ENCODE assay signal across 24 cellular contexts in the genomic region with DNA sequence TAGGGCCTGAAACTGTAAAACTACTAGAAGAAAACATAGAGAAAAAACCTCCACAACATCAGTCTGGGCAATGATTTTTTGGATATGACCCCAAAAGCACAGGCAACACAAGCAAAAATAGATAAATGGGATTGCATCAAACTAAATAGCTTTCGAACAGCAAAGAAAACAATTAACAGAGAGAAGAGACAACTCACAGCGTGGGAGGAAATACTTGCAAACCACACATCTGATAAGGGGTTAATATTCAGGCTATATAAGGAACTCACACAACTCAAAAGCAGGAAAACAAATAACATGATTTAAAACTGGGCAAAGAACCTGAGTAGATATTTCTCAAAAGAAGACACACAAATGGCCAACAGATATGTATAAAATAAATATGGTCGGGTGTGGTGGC. TPM values are rescaled to one million over a fixed set of nuclear protein-coding genes. Genes with fewer than 3 reads are reported as not detected.
DNase-seq lines count a peak whose midpoint lies in the region; ATAC-seq and TF ChIP-seq lines count a peak whose summit lies in the region.
"Had no signal": no experiment of that assay in that cellular context is flagged by ENCODE, and none has a peak within 500 bp of the region (broad histone marks: within the 10 kb centered on the region; RNA-seq: fewer than 3 reads in every experiment).

No MANE protein-coding gene starts in this region.

- H3K9me3 ChIP-seq in mammary epithelial cell (replicated peaks; ENCODE audit: insufficient read depth, low read length) = no peaks in the 10 kb centered on the region
- H3K9me3 ChIP-seq in MM.1S (replicated peaks; ENCODE audit: insufficient read depth, low read length) = no peaks in the 10 kb centered on the region
- H3K9me3 ChIP-seq: adrenal gland, right lobe of liver, thoracic aorta had no signal

- no TSS peak for BruUV-seq in mammary epithelial cell (replicated peaks; lab: Mats Ljungman, UMichigan)
- no TSS peak for BruUV-seq in MCF 10A (replicated peaks; lab: Mats Ljungman, UMichigan)

- no peak overlapping the region for H3K27ac ChIP-seq in mammary epithelial cell (ENCODE audit: insufficient read depth, low read depth, low read length)
- H3K27ac ChIP-seq in brain microvascular endothelial cell = no peak overlapping the region
- no peak overlapping the region for H3K27ac ChIP-seq in MM.1S (ENCODE audit: low read length)
- H3K27ac ChIP-seq: adrenal gland, right lobe of liver, RWPE1, thoracic aorta had no signal

- WGBS in mammary epithelial cell (ENCODE audit: low coverage, missing lambda C conversion rate) = 80% methylated on average over 3 of the region's 3 CpGs

- peaks cover 3% of the 10 kb centered on the region; the same call in 1 of the 2 replicates for H3F3A ChIP-seq in MM.1S (ENCODE audit: insufficient read depth, low read length)

- H3K4me2 ChIP-seq in mammary epithelial cell (ENCODE audit: insufficient read depth, low read depth, low read length) = no peak overlapping the region
- no peak overlapping the region for H3K4me2 ChIP-seq in MM.1S (ENCODE audit: low read depth, low read length)

- H3K27me3 Mint-ChIP-seq in MCF 10A (ENCODE audit: insufficient read depth, unreplicated experiment) = no peaks in the 10 kb centered on the region
- no peaks in the 10 kb centered on the region for H3K27me3 Mint-ChIP-seq in T-helper 2 cell treated with Interferon-gamma antibody and Interleukin-4, amounts not matched to agents 5 μg/mL and 100 μg/mL, for 36 hours (ENCODE audit: low read depth)

- peaks cover 18% of the 10 kb centered on the region for H3K4me1 Mint-ChIP-seq in MCF 10A (ENCODE audit: insufficient read depth, unreplicated experiment)
- H3K4me1 Mint-ChIP-seq in T-helper 2 cell treated with Interferon-gamma antibody and Interleukin-4, amounts not matched to agents 5 μg/mL and 100 μg/mL, for 36 hours (ENCODE audit: low read depth) = peaks cover 74% of the 10 kb centered on the region

- no peak for ATAC-seq in HG03565 (IDR thresholded peaks at IDR 0.05; ENCODE audit: unreplicated experiment)
- no peak for ATAC-seq in HG02981 (IDR thresholded peaks at IDR 0.05; ENCODE audit: unreplicated experiment)
- ATAC-seq: activated T-cell treated with anti-CD3 and anti-CD28 coated beads, Interleukin-2, amount 50 U/mL, for 72 hours; right lobe of liver had no signal

- H3K27me3 ChIP-seq in mammary epithelial cell (ENCODE audit: insufficient read depth, low read length) (no peaks in the 10 kb centered on the region), brain microvascular endothelial cell (replicated peaks) (no peaks in the 10 kb centered on the region), MM.1S (replicated peaks; ENCODE audit: insufficient read depth, low read length) (no peaks in the 10 kb centered on the region)
- H3K27me3 ChIP-seq: adrenal gland, right lobe of liver had no signal

- H3K4me3 Mint-ChIP-seq in MCF 10A (ENCODE audit: unreplicated experiment) = no peak overlapping the region
- H3K4me3 Mint-ChIP-seq in T-helper 2 cell treated with Interferon-gamma antibody and Interleukin-4, amounts not matched to agents 5 μg/mL and 100 μg/mL, for 36 hours = peak overlapping the region; percentile 72
- H3K4me3 Mint-ChIP-seq: activated T-cell treated with anti-CD3 and anti-CD28 coated beads, Interleukin-2, amount 50 U/mL, for 72 hours had no signal

- H3K36me3 Mint-ChIP-seq in MCF 10A (ENCODE audit: insufficient read depth, unreplicated experiment) = no peaks in the 10 kb centered on the region
- H3K36me3 Mint-ChIP-seq in T-helper 2 cell treated with Interferon-gamma antibody and Interleukin-4, amounts not matched to agents 5 μg/mL and 100 μg/mL, for 36 hours (ENCODE audit: low read depth) = peaks cover 33% of the 10 kb centered on the region

- in situ Hi-C loops in mammary epithelial cell (cut with MboI; ENCODE audit: low sequenced_read_pairs in 2 of 2) (no loop called here), brain microvascular endothelial cell (cut with HindIII; ENCODE audit: low pct_ligation_motif_present, low sequenced_read_pairs) (no loop called here)

- TF ChIP-seq CTCF in mammary epithelial cell (conservative IDR thresholded peaks at IDR 0.05 in 1 of 2, IDR thresholded peaks at IDR 0.05 in 1 of 2; ENCODE audit: extremely low read depth in 1 of 2, insufficient read depth in 1 of 2, low read depth in 1 of 2, low read length in 2 of 2) = no peak
- no peak for TF ChIP-seq CTCF in MCF 10A (IDR thresholded peaks at IDR 0.05; ENCODE audit: unreplicated experiment)
- no peak for TF ChIP-seq CTCF in brain microvascular endothelial cell (IDR thresholded peaks at IDR 0.05; ENCODE audit: low read depth, low read length, missing control alignments)
- no peak for TF ChIP-seq CTCF in MM.1S (IDR thresholded peaks at IDR 0.05; ENCODE audit: low read length)

- H3K79me2 ChIP-seq in mammary epithelial cell (ENCODE audit: insufficient read depth, low read length) (no peaks in the 10 kb centered on the region), MM.1S (ENCODE audit: low read length) (no peaks in the 10 kb centered on the region)

- POLR2A ChIA-PET in MCF 10A (lab: Yijun Ruan, JAX) = interaction anchor here (0.9 kb wide), 1 partner anchor 8 kb away, joined by 6 read pairs; a partner anchor contains a TSS

- no peak overlapping the region for H3K4me3 ChIP-seq in mammary epithelial cell (replicated peaks in 1 of 3; ENCODE audit: insufficient read depth in 1 of 3, low read depth in 2 of 3, low read length in 3 of 3)
- H3K4me3 ChIP-seq in brain microvascular endothelial cell (ENCODE audit: low read depth, low read length) = no peak overlapping the region
- H3K4me3 ChIP-seq in MM.1S (ENCODE audit: low read length) = no peak overlapping the region
- H3K4me3 ChIP-seq: adrenal gland, right lobe of liver, thoracic aorta had no signal

- intact Hi-C loops in mammary epithelial cell (cut with micrococcal nuclease) (no loop called here), MCF 10A (cut with micrococcal nuclease) (no loop called here), head of caudate nucleus (cut with DNase I) (no loop called here)

- no peaks in the 10 kb centered on the region for H3K36me3 ChIP-seq in mammary epithelial cell (ENCODE audit: insufficient read depth, low read length)
- H3K36me3 ChIP-seq in brain microvascular endothelial cell (replicated peaks) = no peaks in the 10 kb centered on the region
- H3K36me3 ChIP-seq in MM.1S (replicated peaks; ENCODE audit: insufficient read depth, low read length) = no peaks in the 10 kb centered on the region
- H3K36me3 ChIP-seq: adrenal gland, right lobe of liver, thoracic aorta had no signal

- H3K9me2 ChIP-seq in MM.1S (replicated peaks; ENCODE audit: insufficient read depth, low read length) = no peaks in the 10 kb centered on the region

- H3K9ac ChIP-seq in mammary epithelial cell (ENCODE audit: insufficient read depth, low read length) (no peak overlapping the region), MM.1S (ENCODE audit: low read length) (no peak overlapping the region)

- peak; percentile 26 for DNase-seq in mammary epithelial cell
- no peak for DNase-seq in MCF 10A (ENCODE audit: unreplicated experiment)
- DNase-seq in T-helper 2 cell treated with Interferon-gamma antibody and Interleukin-4, amounts not matched to agents 5 μg/mL and 100 μg/mL, for 36 hours (ENCODE audit: low spot score) = no peak
- peak; percentile 48 for DNase-seq in brain microvascular endothelial cell
- DNase-seq in head of caudate nucleus = no peak
- no peak for DNase-seq in MM.1S
- DNase-seq: activated T-cell treated with anti-CD3 and anti-CD28 coated beads, Interleukin-2, amount 50 U/mL, for 72 hours; adrenal gland; Caco-2; caudate nucleus; NCI-H1092 treated with DMSO at 0.1 percent for 48 hours; NCI-H2029 treated with DMSO at 0.1 percent for 48 hours; NCI-H510A; right lobe of liver; stimulated activated CD4-positive, alpha-beta T cell treated with anti-CD3 and anti-CD28 coated beads, Interleukin-15, amount 100 ng/mL, for 24 hours had no signal

- CTCF ChIA-PET in mammary epithelial cell (lab: Charles Lee; ENCODE audit: low non-redundant PET) = no interaction called here
- CTCF ChIA-PET in MCF 10A (lab: Yijun Ruan, JAX) = interaction anchor here (0.5 to 11.8 kb wide), 7 partner anchors 14 to 253 kb away, joined by 3 to 128 read pairs (median 3); no protein-coding TSS in a partner anchor

- dilution Hi-C loops in mammary epithelial cell (cut with HindIII; ENCODE audit: low sequenced_read_pairs) = no loop called here

- no peak overlapping the region for H3K27ac Mint-ChIP-seq in MCF 10A (ENCODE audit: low read depth, unreplicated experiment)
- H3K27ac Mint-ChIP-seq in T-helper 2 cell treated with Interferon-gamma antibody and Interleukin-4, amounts not matched to agents 5 μg/mL and 100 μg/mL, for 36 hours = peak overlapping the region; percentile 84

- H4K20me1 ChIP-seq in mammary epithelial cell (ENCODE audit: insufficient read depth, low read length) (no peaks in the 10 kb centered on the region), MM.1S (ENCODE audit: insufficient read depth, low read length) (no peaks in the 10 kb centered on the region)

- no peaks in the 10 kb centered on the region for H3K9me3 Mint-ChIP-seq in MCF 10A (ENCODE audit: unreplicated experiment)
- peaks cover 42% of the 10 kb centered on the region for H3K9me3 Mint-ChIP-seq in T-helper 2 cell treated with Interferon-gamma antibody and Interleukin-4, amounts not matched to agents 5 μg/mL and 100 μg/mL, for 36 hours

- H2AFZ ChIP-seq in mammary epithelial cell (ENCODE audit: low read depth, low read length) = no peak overlapping the region
- H2AFZ ChIP-seq in MM.1S (ENCODE audit: low read length) = no peak overlapping the region

- H3K4me1 ChIP-seq in mammary epithelial cell (ENCODE audit: insufficient read depth, low read length) (peaks cover 8% of the 10 kb centered on the region), MM.1S (ENCODE audit: low read length) (peaks cover 30% of the 10 kb centered on the region)
- H3K4me1 ChIP-seq: adrenal gland had no signal

RNA-seq across cellular contexts. Expression of a gene that starts 7.7 kb away (rescaled TPM):
- total RNA-seq in mammary epithelial cell (100 to 1,000 TPM; 111 to 118 TPM), MCF 10A (2022) (69.7 and 79.9 TPM in 2 replicates)
- 155 TPM for polyA plus RNA-seq in mammary epithelial cell
- polyA minus RNA-seq in mammary epithelial cell = 123 TPM

RNA-seq across cellular contexts. Expression of a gene that starts 29.2 kb away (rescaled TPM):
- total RNA-seq in mammary epithelial cell (10 to 100 TPM; 17.9 to 38.8 TPM), MCF 10A (2022) (8.1 and 9.2 TPM in 2 replicates)
- polyA plus RNA-seq in mammary epithelial cell = 24.8 TPM
- 9.4 TPM for polyA minus RNA-seq in mammary epithelial cell
- total RNA-seq: osteoblast had no signal
- polyA plus RNA-seq: AG04450 had no signal

RNA-seq across cellular contexts. Expression of a gene that starts 32.6 kb away (rescaled TPM):
- total RNA-seq in mammary epithelial cell = 10 to 100 TPM; 18.3 to 43.5 TPM
- 24.6 TPM for polyA plus RNA-seq in mammary epithelial cell
- polyA minus RNA-seq in mammary epithelial cell = 77.0 TPM
- 15.1 and 17.4 TPM in 2 replicates for total RNA-seq in MCF 10A (2022)

RNA-seq across cellular contexts. Expression of a gene that starts 33.7 kb away (rescaled TPM):
- total RNA-seq in mammary epithelial cell = not detected
- polyA plus RNA-seq in mammary epithelial cell = not detected
- not detected for polyA minus RNA-seq in mammary epithelial cell
- total RNA-seq in MCF 10A (2022) = not detected in 2 replicates
- total RNA-seq: activated T-cell treated with anti-CD3 and anti-CD28 coated beads, Interleukin-2, amount 50 U/mL, for 72 hours; adrenal gland; Caco-2; glomerular endothelial cell; liver; osteoblast; right lobe of liver; thoracic aorta had no signal
- polyA plus RNA-seq: adrenal gland, AG04450, esophagus, liver had no signal

Comparison
In these comparisons a context has a peak if more than half of its experiments do, and no peak if none do; other contexts are left out.
1. DNase-seq: peak in mammary epithelial cell (single experiment) and brain microvascular endothelial cell (single experiment); none in MCF 10A (single experiment), T-helper 2 cell treated with Interferon-gamma antibody and Interleukin-4, amounts not matched to agents 5 μg/mL and 100 μg/mL, for 36 hours (single experiment), head of caudate nucleus (0 of 42) and MM.1S (single experiment).